Comparison of ENCODE assay signal across 28 cellular contexts in genomic region chr1:169001353-169001752, GRCh38.
"Had no signal": no experiment of that assay in that cellular context is flagged by ENCODE, and none has a peak within 500 bp of the region (broad histone marks: within the 10 kb centered on the region; RNA-seq: fewer than 3 reads in every experiment).

No MANE protein-coding gene starts in this region.

- H3K9me3 Mint-ChIP-seq: dendritic cell treated with granulocyte-macrophage colony-stimulating factor and Interleukin-4, amounts not matched to agents 40 ng/mL and 50 ng/mL, for 4 days; effector memory CD8-positive, alpha-beta T cell; endodermal cell had no signal

- H3K27ac Mint-ChIP-seq: dendritic cell treated with granulocyte-macrophage colony-stimulating factor and Interleukin-4, amounts not matched to agents 40 ng/mL and 50 ng/mL, for 4 days; effector memory CD8-positive, alpha-beta T cell; endodermal cell had no signal

- FAIRE-seq: colon, endometrium, endothelial cell of umbilical vein, frontal cortex had no signal

- DNase-seq: colonic mucosa; cortex of kidney; dermis blood vessel endothelial cell; effector CD4-positive, alpha-beta T cell; effector CD8-positive, alpha-beta T cell; effector memory CD4-positive, alpha-beta T cell; effector memory CD8-positive, alpha-beta T cell; endodermal cell; erythroblast; esophagus squamous epithelium; foreskin fibroblast; foreskin keratinocyte; foreskin melanocyte; gastrocnemius medialis; glutamatergic neuron; heart left ventricle; heart right ventricle had no signal

- H3K4me3 ChIP-seq: colonic mucosa, coronary artery, dorsolateral prefrontal cortex, esophagus muscularis mucosa, esophagus squamous epithelium, gastrocnemius medialis, gastroesophageal sphincter, heart left ventricle, heart right ventricle had no signal

- H3K4me1 Mint-ChIP-seq: endodermal cell had no signal

- H3K27me3 ChIP-seq: colonic mucosa, dorsolateral prefrontal cortex, esophagus muscularis mucosa, esophagus squamous epithelium, foreskin keratinocyte, gastrocnemius medialis, gastroesophageal sphincter, heart left ventricle had no signal

- H3K9me3 ChIP-seq: colonic mucosa, esophagus muscularis mucosa, esophagus squamous epithelium, gastrocnemius medialis, gastroesophageal sphincter, heart left ventricle, heart right ventricle had no signal

- H3K27ac ChIP-seq: colonic mucosa, coronary artery, dorsolateral prefrontal cortex, epithelial cell of prostate, esophagus muscularis mucosa, esophagus squamous epithelium, foreskin keratinocyte, gastrocnemius medialis, gastroesophageal sphincter, heart left ventricle, heart right ventricle had no signal

- ATAC-seq: effector memory CD8-positive, alpha-beta T cell; esophagus mucosa; foreskin keratinocyte; gastrocnemius medialis; gastroesophageal sphincter; heart left ventricle; heart right ventricle had no signal

- H3K4me3 Mint-ChIP-seq: dendritic cell treated with granulocyte-macrophage colony-stimulating factor and Interleukin-4, amounts not matched to agents 40 ng/mL and 50 ng/mL, for 4 days; effector memory CD8-positive, alpha-beta T cell; endodermal cell had no signal

- H3K36me3 ChIP-seq: colonic mucosa, esophagus muscularis mucosa, esophagus squamous epithelium, gastrocnemius medialis, gastroesophageal sphincter, heart left ventricle, heart right ventricle had no signal

- H3K4me1 ChIP-seq: colonic mucosa, esophagus squamous epithelium, foreskin keratinocyte, gastrocnemius medialis, heart right ventricle had no signal
